In genomic region chr2:2020897-2021296, GRCh38 we compare ENCODE assay signal across 16 cellular contexts.
A peak's percentile ranks its signal among the peaks of the same experiment; 100 is the strongest.
DNase-seq lines count a peak whose midpoint lies in the region; ATAC-seq and TF ChIP-seq lines count a peak whose summit lies in the region.
"Had no signal": no experiment of that assay in that cellular context is flagged by ENCODE, and none has a peak within 500 bp of the region (broad histone marks: within the 10 kb centered on the region; RNA-seq: fewer than 3 reads in every experiment).

No MANE protein-coding gene starts in this region.

- H3K18ac ChIP-seq in H9 (ENCODE audit: insufficient read length, low read depth, low read length): no peak overlapping the region

- ATAC-seq in sciatic nerve (no peak), HG03565 (IDR thresholded peaks at IDR 0.05; ENCODE audit: unreplicated experiment) (no peak)
- ATAC-seq: K562 had no signal

- H3K4me2 ChIP-seq in H9 (ENCODE audit: insufficient read depth, insufficient read length, low read length): no peak overlapping the region

- H4K5ac ChIP-seq in H9 (ENCODE audit: insufficient read length, low read depth, low read length): no peak overlapping the region

- peak overlapping the region; percentile 9 to 90 (median 81); a peak in 6 of 7 replicates for H3K27ac Mint-ChIP-seq in H9
- no peak overlapping the region for H3K27ac Mint-ChIP-seq in progenitor cell of endocrine pancreas
- H3K27ac Mint-ChIP-seq: CD4-positive, alpha-beta T cell had no signal

- H3K79me2 ChIP-seq in H9 (ENCODE audit: insufficient read depth, low read length): no peaks in the 10 kb centered on the region

- H3K4me1 Mint-ChIP-seq in H9 (peaks cover 48 to 63% of the 10 kb centered on the region in 2 experiments), progenitor cell of endocrine pancreas (ENCODE audit: low read depth) (peaks cover 2% of the 10 kb centered on the region)

- H3K4me3 Mint-ChIP-seq in H9 (no peak overlapping the region), progenitor cell of endocrine pancreas (ENCODE audit: low read depth) (no peak overlapping the region)
- H3K4me3 Mint-ChIP-seq: CD4-positive, alpha-beta T cell had no signal

- H3K9me3 Mint-ChIP-seq in H9: peaks cover 0 to 7% of the 10 kb centered on the region in 2 experiments; a peak in 3 of 5 replicates
- no peaks in the 10 kb centered on the region for H3K9me3 Mint-ChIP-seq in progenitor cell of endocrine pancreas (ENCODE audit: low read depth)
- H3K9me3 Mint-ChIP-seq: CD4-positive, alpha-beta T cell had no signal

- H3K4me1 ChIP-seq in H9 (ENCODE audit: insufficient read depth, low read length): peaks cover 4% of the 10 kb centered on the region; the same call in 1 of the 2 replicates
- H3K4me1 ChIP-seq: Caco-2 had no signal

- no peak overlapping the region for H3K23ac ChIP-seq in H9 (ENCODE audit: insufficient read length, low read depth, low read length)

- H4K91ac ChIP-seq in H9 (ENCODE audit: insufficient read length, low read depth, low read length): no peak overlapping the region

- no CpG with 5 or more reads among the region's 7 CpGs for WGBS in H9 (ENCODE audit: extremely low coverage, insufficient read length, low lambda C conversion rate)

- H3K27me3 ChIP-seq in H9 (ENCODE audit: insufficient read depth, low read length): no peaks in the 10 kb centered on the region
- no peaks in the 10 kb centered on the region for H3K27me3 ChIP-seq in dorsolateral prefrontal cortex
- H3K27me3 ChIP-seq: BE2C had no signal

- H4K8ac ChIP-seq in H9 (replicated peaks; ENCODE audit: insufficient read length, low read depth, low read length): no peak overlapping the region

- no peak overlapping the region for H2BK5ac ChIP-seq in H9 (ENCODE audit: insufficient read length, low read length)

- H3K9ac ChIP-seq in H9 (ENCODE audit: extremely low read depth, insufficient read length, low read length): no peak overlapping the region
- H3K9ac ChIP-seq: GM23248 had no signal

- intact Hi-C loops in dorsolateral prefrontal cortex (cut with DNase I) (no loop called here), sciatic nerve (cut with DNase I) (no loop called here)

- H4K20me1 ChIP-seq in H9 (ENCODE audit: control insufficient read depth, insufficient read depth, insufficient read length): no peaks in the 10 kb centered on the region

- TF ChIP-seq CTCF in H9 (conservative IDR thresholded peaks at IDR 0.05) (no peak), dorsolateral prefrontal cortex (IDR thresholded peaks at IDR 0.05 in 54 of 56, conservative IDR thresholded peaks at IDR 0.05 in 2 of 56; ENCODE audit: low read depth in 1 of 56, partially characterized antibody in 56 of 56) (no peak), progenitor cell of endocrine pancreas (IDR thresholded peaks at IDR 0.05; ENCODE audit: unreplicated experiment) (no peak), GM10266 (IDR thresholded peaks at IDR 0.05; ENCODE audit: control insufficient read depth, insufficient read depth, low read depth, missing control alignments) (no peak)

- H2AFZ ChIP-seq in H9 (ENCODE audit: low read length): no peak overlapping the region
- H2AFZ ChIP-seq: GM23248 had no signal

- H2AK5ac ChIP-seq in H9 (ENCODE audit: insufficient read length, low read length): no peak overlapping the region

- H3K27me3 Mint-ChIP-seq in H9 (ENCODE audit: low read depth) (peaks cover 2% of the 10 kb centered on the region), progenitor cell of endocrine pancreas (peaks cover 10% of the 10 kb centered on the region)
- H3K27me3 Mint-ChIP-seq: CD4-positive, alpha-beta T cell had no signal

- H3T11ph ChIP-seq in H9 (ENCODE audit: low read length): no peak overlapping the region

- H2BK15ac ChIP-seq in H9 (ENCODE audit: low read depth, low read length): no peak overlapping the region

- no peak for DNase-seq in H9
- no peak for DNase-seq in dorsolateral prefrontal cortex
- DNase-seq in islet precursor cell: peak; percentile 48
- DNase-seq in sciatic nerve (ENCODE audit: low spot score): peak; percentile 37
- DNase-seq in progenitor cell of endocrine pancreas (ENCODE audit: low spot score, unreplicated experiment): no peak
- no peak for DNase-seq in GM10266 (ENCODE audit: extremely low spot score)
- DNase-seq: BE2C; Caco-2; CD4-positive, alpha-beta T cell; GM23248; H7; IMR-90 had no signal

- H3K4me3 ChIP-seq in dorsolateral prefrontal cortex: no peak overlapping the region
- H3K4me3 ChIP-seq: GM23248, K562 had no signal

- H2BK120ac ChIP-seq in H9 (ENCODE audit: low read depth, low read length, poor library complexity, severe bottlenecking): no peak overlapping the region

- H3K56ac ChIP-seq in H9 (ENCODE audit: insufficient read length, low read depth, low read length): no peak overlapping the region

- H3K36me3 Mint-ChIP-seq in H9 (ENCODE audit: insufficient read depth in 1 of 3, low read depth in 3 of 3) (peaks cover 0 to 13% (median 0%) of the 10 kb centered on the region in 3 experiments; a peak in 3 of 7 replicates), progenitor cell of endocrine pancreas (ENCODE audit: insufficient read depth) (no peaks in the 10 kb centered on the region)

- no peaks in the 10 kb centered on the region for H3K23me2 ChIP-seq in H9 (ENCODE audit: insufficient read length, low read depth, low read length, poor library complexity, severe bottlenecking)

- H3K27ac ChIP-seq in H9 (ENCODE audit: insufficient read length, low read depth, low read length) (no peak overlapping the region), dorsolateral prefrontal cortex (peak overlapping the region in 39 of 59 donors; percentile 14 to 77 (median 55))
- H3K27ac ChIP-seq: C4-2B, GM23248, HL-60 had no signal

- H2BK20ac ChIP-seq in H9 (ENCODE audit: low read depth, low read length, poor library complexity, severe bottlenecking): no peak overlapping the region

- H3K9me3 ChIP-seq in H9 (ENCODE audit: control insufficient read depth, low read depth, low read length): no peaks in the 10 kb centered on the region
- H3K9me3 ChIP-seq: BE2C, Caco-2 had no signal

- H3K79me1 ChIP-seq in H9 (ENCODE audit: insufficient read depth, low read depth, low read length, poor library complexity, severe bottlenecking): no peaks in the 10 kb centered on the region

- H3K14ac ChIP-seq in H9 (ENCODE audit: insufficient read depth, low read length): no peak overlapping the region

- H3K4ac ChIP-seq in H9 (ENCODE audit: low read depth, low read length): no peak overlapping the region

- no peak overlapping the region for H2BK12ac ChIP-seq in H9 (ENCODE audit: insufficient read length, low read depth, low read length)

Comparison
In these comparisons a context has a peak if more than half of its experiments do, and no peak if none do; other contexts are left out.
1. DNase-seq: peak in islet precursor cell (single experiment) and sciatic nerve (single experiment); none in H9 (single experiment), dorsolateral prefrontal cortex (0 of 10), progenitor cell of endocrine pancreas (single experiment) and GM10266 (single experiment).